17 cellular contexts compared by ENCODE assay signal in genomic region chr21:43911015-43911934, GRCh38. TPM values are rescaled to one million over a fixed set of nuclear protein-coding genes. Genes with fewer than 3 reads are reported as not detected.
A peak's percentile ranks its signal among the peaks of the same experiment; 100 is the strongest.
DNase-seq lines count a peak whose midpoint lies in the region; ATAC-seq, FAIRE-seq and TF ChIP-seq lines count a peak whose summit lies in the region.
"Had no signal": no experiment of that assay in that cellular context is flagged by ENCODE, and none has a peak within 500 bp of the region (broad histone marks: within the 10 kb centered on the region; RNA-seq: fewer than 3 reads in every experiment).

No MANE protein-coding gene starts in this region.

- H3K9me3 ChIP-seq in right cardiac atrium (ENCODE audit: control insufficient read depth, low read length): no peaks in the 10 kb centered on the region

- TF ChIP-seq CTCF in VCaP (conservative IDR thresholded peaks at IDR 0.05) (no peak), omental fat pad (IDR thresholded peaks at IDR 0.05) (no peak)

- peak; percentile 9 for FAIRE-seq in GM12891 (lab: Jason Lieb, UNC)
- FAIRE-seq: GM12892 had no signal

- peak; percentile 47 to 61 for ATAC-seq in right cardiac atrium
- ATAC-seq in omental fat pad (ENCODE audit: low FRiP score): peak; percentile 50
- no peak for ATAC-seq in stimulated activated naive CD8-positive, alpha-beta T cell treated with anti-CD3 and anti-CD28 coated beads, Interleukin-15, Interleukin-2, amounts not matched to agents 100 U/mL and 50 U/mL, for 24 hours
- ATAC-seq in HG03095 (IDR thresholded peaks at IDR 0.05; ENCODE audit: unreplicated experiment): no peak
- ATAC-seq: PC-3, SK-N-SH treated with all-trans-retinoic acid at 6 μM for 48 hours had no signal

- H3K27me3 ChIP-seq in right cardiac atrium (ENCODE audit: control insufficient read depth, insufficient read depth): no peaks in the 10 kb centered on the region
- H3K27me3 ChIP-seq: breast epithelium had no signal

- TF ChIP-seq POLR2A in GM12891 (IDR thresholded peaks at IDR 0.05; ENCODE audit: low read depth, low read length): no peak

- DNase-seq in GM12891 (ENCODE audit: insufficient read length, low spot score) (no peak), right cardiac atrium (peak; percentile 48 to 64 (median 63)), omental fat pad (ENCODE audit: low spot score) (no peak), NCI-H1417 (lab: John Stamatoyannopoulos, UW) (no peak), NCI-H2196 (lab: John Stamatoyannopoulos, UW; ENCODE audit: unreplicated experiment) (no peak)
- DNase-seq in stimulated activated naive CD8-positive, alpha-beta T cell treated with anti-CD3 and anti-CD28 coated beads, Interleukin-15, Interleukin-2, amounts not matched to agents 100 U/mL and 50 U/mL, for 24 hours: no peak
- DNase-seq: activated naive CD8-positive, alpha-beta T cell treated with anti-CD3 and anti-CD28 coated beads for 36 hours; activated T-cell treated with anti-CD3 and anti-CD28 coated beads for 4 hours; effector CD4-positive, alpha-beta T cell; GOT3; NCI-H526 treated with DMSO at 0.1 percent for 48 hours; PC-3 had no signal

- intact Hi-C loops in right cardiac atrium (cut with DNase I): no loop called here

- 70% methylated on average over 21 of the region's 21 CpGs for WGBS in right cardiac atrium

- H3K27ac ChIP-seq in VCaP: peak overlapping the region; percentile 1; the same call in 1 of the 2 replicates
- peak overlapping the region; percentile 8 for H3K27ac ChIP-seq in right cardiac atrium (ENCODE audit: low read length)

- H3K4me1 ChIP-seq in right cardiac atrium (ENCODE audit: control insufficient read depth, insufficient read depth, low read length): no peaks in the 10 kb centered on the region
- H3K4me1 ChIP-seq: breast epithelium had no signal

- H3K4me3 ChIP-seq in right cardiac atrium (ENCODE audit: low read length): no peak overlapping the region
- H3K4me3 ChIP-seq: breast epithelium had no signal

TF ChIP-seq in GM12891, 5 proteins besides CTCF, POLR2A, EP300 and RAD21:
- TF ChIP-seq POU2F2 (IDR thresholded peaks at IDR 0.05; ENCODE audit: low read depth, low read length) (no peak), PAX5 (IDR thresholded peaks at IDR 0.05; ENCODE audit: insufficient read depth, low read length, severe bottlenecking) (no peak), TAF1 (IDR thresholded peaks at IDR 0.05; ENCODE audit: low read depth, low read length) (no peak), SPI1 (IDR thresholded peaks at IDR 0.05; ENCODE audit: low read depth, low read length) (peak; percentile 62)

RNA-seq across cellular contexts. Expression of gene AGPAT3, which starts 46.3 kb away (rescaled TPM):
- polyA plus RNA-seq in GM12891 (2012; ENCODE audit: low read depth, missing spikeins): 36.9 TPM
- 10 to 100 TPM; 50.6 to 71.1 (median 62.5) TPM for total RNA-seq in right cardiac atrium
- 32.0 TPM for polyA plus RNA-seq in right cardiac atrium
- total RNA-seq in omental fat pad: 10 to 100 TPM; 29.7 to 47.0 (median 43.3) TPM

Comparison
In these comparisons a context has a peak if more than half of its experiments do, and no peak if none do; other contexts are left out.
1. DNase-seq: peak in right cardiac atrium (3 of 3); none in GM12891 (single experiment), omental fat pad (single experiment), stimulated activated naive CD8-positive, alpha-beta T cell treated with anti-CD3 and anti-CD28 coated beads, Interleukin-15, Interleukin-2, amounts not matched to agents 100 U/mL and 50 U/mL, for 24 hours (single experiment), NCI-H1417 (0 of 3) and NCI-H2196 (single experiment).
2. ATAC-seq: peak in right cardiac atrium (2 of 2) and omental fat pad (single experiment); none in stimulated activated naive CD8-positive, alpha-beta T cell treated with anti-CD3 and anti-CD28 coated beads, Interleukin-15, Interleukin-2, amounts not matched to agents 100 U/mL and 50 U/mL, for 24 hours (single experiment) and HG03095 (single experiment).